1 cellular context compared by ENCODE assay signal in the genomic region with DNA sequence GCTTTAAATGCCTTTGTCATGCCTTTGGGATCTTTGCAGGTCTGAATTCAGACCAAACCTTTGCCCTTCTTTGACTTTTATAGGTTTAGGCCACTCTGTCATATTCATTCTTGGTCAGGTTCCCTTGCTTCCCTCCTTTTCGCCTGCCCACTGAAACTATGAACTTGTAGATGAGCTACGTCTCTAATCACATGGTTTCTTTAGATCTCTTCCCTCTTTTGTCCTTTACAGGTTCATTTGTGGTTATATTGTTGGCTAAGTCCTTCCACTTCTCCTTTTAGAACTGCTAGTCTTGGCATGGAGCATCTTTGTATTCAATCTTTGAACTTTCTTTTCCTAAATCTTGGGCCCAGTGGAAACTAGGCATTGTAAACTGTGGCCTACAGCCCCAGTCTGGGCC.
TF ChIP-seq lines count a peak whose summit lies in the region.

No MANE protein-coding gene starts in this region.

TF ChIP-seq in GM23338, 12 proteins besides CTCF, POLR2A, EP300 and RAD21 (continued from another document):
- TF ChIP-seq, protein P1, sequence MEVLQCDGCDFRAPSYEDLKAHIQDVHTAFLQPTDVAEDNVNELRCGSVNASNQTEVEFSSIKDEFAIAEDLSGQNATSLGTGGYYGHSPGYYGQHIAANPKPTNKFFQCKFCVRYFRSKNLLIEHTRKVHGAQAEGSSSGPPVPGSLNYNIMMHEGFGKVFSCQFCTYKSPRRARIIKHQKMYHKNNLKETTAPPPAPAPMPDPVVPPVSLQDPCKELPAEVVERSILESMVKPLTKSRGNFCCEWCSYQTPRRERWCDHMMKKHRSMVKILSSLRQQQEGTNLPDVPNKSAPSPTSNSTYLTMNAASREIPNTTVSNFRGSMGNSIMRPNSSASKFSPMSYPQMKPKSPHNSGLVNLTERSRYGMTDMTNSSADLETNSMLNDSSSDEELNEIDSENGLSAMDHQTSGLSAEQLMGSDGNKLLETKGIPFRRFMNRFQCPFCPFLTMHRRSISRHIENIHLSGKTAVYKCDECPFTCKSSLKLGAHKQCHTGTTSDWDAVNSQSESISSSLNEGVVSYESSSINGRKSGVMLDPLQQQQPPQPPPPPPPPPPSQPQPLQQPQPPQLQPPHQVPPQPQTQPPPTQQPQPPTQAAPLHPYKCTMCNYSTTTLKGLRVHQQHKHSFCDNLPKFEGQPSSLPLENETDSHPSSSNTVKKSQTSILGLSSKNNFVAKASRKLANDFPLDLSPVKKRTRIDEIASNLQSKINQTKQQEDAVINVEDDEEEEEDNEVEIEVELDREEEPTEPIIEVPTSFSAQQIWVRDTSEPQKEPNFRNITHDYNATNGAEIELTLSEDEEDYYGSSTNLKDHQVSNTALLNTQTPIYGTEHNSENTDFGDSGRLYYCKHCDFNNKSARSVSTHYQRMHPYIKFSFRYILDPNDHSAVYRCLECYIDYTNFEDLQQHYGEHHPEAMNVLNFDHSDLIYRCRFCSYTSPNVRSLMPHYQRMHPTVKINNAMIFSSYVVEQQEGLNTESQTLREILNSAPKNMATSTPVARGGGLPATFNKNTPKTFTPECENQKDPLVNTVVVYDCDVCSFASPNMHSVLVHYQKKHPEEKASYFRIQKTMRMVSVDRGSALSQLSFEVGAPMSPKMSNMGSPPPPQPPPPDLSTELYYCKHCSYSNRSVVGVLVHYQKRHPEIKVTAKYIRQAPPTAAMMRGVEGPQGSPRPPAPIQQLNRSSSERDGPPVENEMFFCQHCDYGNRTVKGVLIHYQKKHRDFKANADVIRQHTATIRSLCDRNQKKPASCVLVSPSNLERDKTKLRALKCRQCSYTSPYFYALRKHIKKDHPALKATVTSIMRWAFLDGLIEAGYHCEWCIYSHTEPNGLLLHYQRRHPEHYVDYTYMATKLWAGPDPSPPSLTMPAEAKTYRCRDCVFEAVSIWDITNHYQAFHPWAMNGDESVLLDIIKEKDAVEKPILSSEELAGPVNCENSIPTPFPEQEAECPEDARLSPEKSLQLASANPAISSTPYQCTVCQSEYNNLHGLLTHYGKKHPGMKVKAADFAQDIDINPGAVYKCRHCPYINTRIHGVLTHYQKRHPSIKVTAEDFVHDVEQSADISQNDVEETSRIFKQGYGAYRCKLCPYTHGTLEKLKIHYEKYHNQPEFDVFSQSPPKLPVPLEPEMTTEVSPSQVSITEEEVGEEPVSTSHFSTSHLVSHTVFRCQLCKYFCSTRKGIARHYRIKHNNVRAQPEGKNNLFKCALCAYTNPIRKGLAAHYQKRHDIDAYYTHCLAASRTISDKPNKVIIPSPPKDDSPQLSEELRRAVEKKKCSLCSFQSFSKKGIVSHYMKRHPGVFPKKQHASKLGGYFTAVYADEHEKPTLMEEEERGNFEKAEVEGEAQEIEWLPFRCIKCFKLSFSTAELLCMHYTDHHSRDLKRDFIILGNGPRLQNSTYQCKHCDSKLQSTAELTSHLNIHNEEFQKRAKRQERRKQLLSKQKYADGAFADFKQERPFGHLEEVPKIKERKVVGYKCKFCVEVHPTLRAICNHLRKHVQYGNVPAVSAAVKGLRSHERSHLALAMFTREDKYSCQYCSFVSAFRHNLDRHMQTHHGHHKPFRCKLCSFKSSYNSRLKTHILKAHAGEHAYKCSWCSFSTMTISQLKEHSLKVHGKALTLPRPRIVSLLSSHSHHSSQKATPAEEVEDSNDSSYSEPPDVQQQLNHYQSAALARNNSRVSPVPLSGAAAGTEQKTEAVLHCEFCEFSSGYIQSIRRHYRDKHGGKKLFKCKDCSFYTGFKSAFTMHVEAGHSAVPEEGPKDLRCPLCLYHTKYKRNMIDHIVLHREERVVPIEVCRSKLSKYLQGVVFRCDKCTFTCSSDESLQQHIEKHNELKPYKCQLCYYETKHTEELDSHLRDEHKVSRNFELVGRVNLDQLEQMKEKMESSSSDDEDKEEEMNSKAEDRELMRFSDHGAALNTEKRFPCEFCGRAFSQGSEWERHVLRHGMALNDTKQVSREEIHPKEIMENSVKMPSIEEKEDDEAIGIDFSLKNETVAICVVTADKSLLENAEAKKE (CRISPR knock-in tag; IDR thresholded peaks at IDR 0.05): no peak
- TF ChIP-seq POLR2AphosphoS5 (IDR thresholded peaks at IDR 0.05; ENCODE audit: low read depth): no peak
